1 cellular context compared by ENCODE assay signal in the genomic region with DNA sequence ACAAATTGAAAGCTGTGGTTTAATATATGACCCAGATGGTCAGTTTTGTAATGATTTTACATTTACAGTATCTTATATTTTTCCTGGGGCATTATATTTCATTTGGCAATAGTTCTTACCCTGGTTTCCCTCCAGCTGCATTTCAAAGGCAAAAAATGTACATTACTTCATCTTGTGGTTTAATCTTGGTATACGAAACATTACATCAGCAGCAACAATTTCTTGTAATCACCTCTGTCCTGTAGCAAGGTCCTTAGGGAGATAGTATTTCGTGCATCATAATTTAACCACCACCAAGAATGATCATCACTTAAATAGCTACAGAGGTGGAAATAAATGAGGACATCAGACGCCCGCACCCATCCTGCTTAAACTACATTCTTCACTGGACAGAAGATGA.
TF ChIP-seq lines count a peak whose summit lies in the region.

No MANE protein-coding gene starts in this region.

TF ChIP-seq in HEK293, 187 proteins besides CTCF, POLR2A, EP300 and RAD21 (continued from another document and continues in another):
- TF ChIP-seq, protein P1, sequence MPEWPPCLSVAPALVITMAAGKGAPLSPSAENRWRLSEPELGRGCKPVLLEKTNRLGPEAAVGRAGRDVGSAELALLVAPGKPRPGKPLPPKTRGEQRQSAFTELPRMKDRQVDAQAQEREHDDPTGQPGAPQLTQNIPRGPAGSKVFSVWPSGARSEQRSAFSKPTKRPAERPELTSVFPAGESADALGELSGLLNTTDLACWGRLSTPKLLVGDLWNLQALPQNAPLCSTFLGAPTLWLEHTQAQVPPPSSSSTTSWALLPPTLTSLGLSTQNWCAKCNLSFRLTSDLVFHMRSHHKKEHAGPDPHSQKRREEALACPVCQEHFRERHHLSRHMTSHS (tag by site-specific recombination; IDR thresholded peaks at IDR 0.05): no peak
- TF ChIP-seq ZNF121 (tag by site-specific recombination; IDR thresholded peaks at IDR 0.05) (no peak), YY2 (tag by site-specific recombination; IDR thresholded peaks at IDR 0.05) (no peak), PRDM1 (tag by site-specific recombination; IDR thresholded peaks at IDR 0.05) (no peak), HIC1 (tag by site-specific recombination; IDR thresholded peaks at IDR 0.05) (peak; percentile 59; the same call in 1 of the 2 replicates), ZNF571 (tag by site-specific recombination; IDR thresholded peaks at IDR 0.05) (no peak), ZNF837 (tag by site-specific recombination; IDR thresholded peaks at IDR 0.05) (no peak), SP2 (tag by site-specific recombination; IDR thresholded peaks at IDR 0.05) (0 out of 2 replicates have a peak, but pooled peaks have one; percentile 9), ZNF670 (tag by site-specific recombination; IDR thresholded peaks at IDR 0.05; ENCODE audit: low read depth) (no peak), ZBTB26 (tag by site-specific recombination; optimal IDR thresholded peaks at IDR 0.05) (no peak), ZNF416 (tag by site-specific recombination; IDR thresholded peaks at IDR 0.05) (no peak), ZNF302 (tag by site-specific recombination; IDR thresholded peaks at IDR 0.05; ENCODE audit: low read depth) (no peak), ZNF768 (tag by site-specific recombination; IDR thresholded peaks at IDR 0.05) (no peak), ATF2 (tag by site-specific recombination; IDR thresholded peaks at IDR 0.05; ENCODE audit: low read depth) (peak; percentile 87), ZNF658 (tag by site-specific recombination; IDR thresholded peaks at IDR 0.05) (no peak), ZNF792 (tag by site-specific recombination; IDR thresholded peaks at IDR 0.05) (no peak), ZNF785 (tag by site-specific recombination; IDR thresholded peaks at IDR 0.05) (no peak), ZNF518A (tag by site-specific recombination; conservative IDR thresholded peaks at IDR 0.05; ENCODE audit: low read depth) (peak; percentile 48; the same call in 1 of the 2 replicates), ZNF239 (tag by site-specific recombination; IDR thresholded peaks at IDR 0.05) (no peak), ZNF350 (tag by site-specific recombination; IDR thresholded peaks at IDR 0.05) (no peak), SP3 (tag by site-specific recombination; IDR thresholded peaks at IDR 0.05) (no peak), IKZF3 (tag by site-specific recombination; IDR thresholded peaks at IDR 0.05) (peak; percentile 79)
- TF ChIP-seq, protein P2, sequence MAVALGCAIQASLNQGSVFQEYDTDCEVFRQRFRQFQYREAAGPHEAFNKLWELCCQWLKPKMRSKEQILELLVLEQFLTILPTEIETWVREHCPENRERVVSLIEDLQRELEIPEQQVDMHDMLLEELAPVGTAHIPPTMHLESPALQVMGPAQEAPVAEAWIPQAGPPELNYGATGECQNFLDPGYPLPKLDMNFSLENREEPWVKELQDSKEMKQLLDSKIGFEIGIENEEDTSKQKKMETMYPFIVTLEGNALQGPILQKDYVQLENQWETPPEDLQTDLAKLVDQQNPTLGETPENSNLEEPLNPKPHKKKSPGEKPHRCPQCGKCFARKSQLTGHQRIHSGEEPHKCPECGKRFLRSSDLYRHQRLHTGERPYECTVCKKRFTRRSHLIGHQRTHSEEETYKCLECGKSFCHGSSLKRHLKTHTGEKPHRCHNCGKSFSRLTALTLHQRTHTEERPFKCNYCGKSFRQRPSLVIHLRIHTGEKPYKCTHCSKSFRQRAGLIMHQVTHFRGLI (tag by site-specific recombination; IDR thresholded peaks at IDR 0.05): no peak
- TF ChIP-seq, protein P3, sequence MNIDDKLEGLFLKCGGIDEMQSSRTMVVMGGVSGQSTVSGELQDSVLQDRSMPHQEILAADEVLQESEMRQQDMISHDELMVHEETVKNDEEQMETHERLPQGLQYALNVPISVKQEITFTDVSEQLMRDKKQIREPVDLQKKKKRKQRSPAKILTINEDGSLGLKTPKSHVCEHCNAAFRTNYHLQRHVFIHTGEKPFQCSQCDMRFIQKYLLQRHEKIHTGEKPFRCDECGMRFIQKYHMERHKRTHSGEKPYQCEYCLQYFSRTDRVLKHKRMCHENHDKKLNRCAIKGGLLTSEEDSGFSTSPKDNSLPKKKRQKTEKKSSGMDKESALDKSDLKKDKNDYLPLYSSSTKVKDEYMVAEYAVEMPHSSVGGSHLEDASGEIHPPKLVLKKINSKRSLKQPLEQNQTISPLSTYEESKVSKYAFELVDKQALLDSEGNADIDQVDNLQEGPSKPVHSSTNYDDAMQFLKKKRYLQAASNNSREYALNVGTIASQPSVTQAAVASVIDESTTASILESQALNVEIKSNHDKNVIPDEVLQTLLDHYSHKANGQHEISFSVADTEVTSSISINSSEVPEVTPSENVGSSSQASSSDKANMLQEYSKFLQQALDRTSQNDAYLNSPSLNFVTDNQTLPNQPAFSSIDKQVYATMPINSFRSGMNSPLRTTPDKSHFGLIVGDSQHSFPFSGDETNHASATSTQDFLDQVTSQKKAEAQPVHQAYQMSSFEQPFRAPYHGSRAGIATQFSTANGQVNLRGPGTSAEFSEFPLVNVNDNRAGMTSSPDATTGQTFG (tag by site-specific recombination; IDR thresholded peaks at IDR 0.05; ENCODE audit: borderline replicate concordance): no peak
- TF ChIP-seq, protein P4, sequence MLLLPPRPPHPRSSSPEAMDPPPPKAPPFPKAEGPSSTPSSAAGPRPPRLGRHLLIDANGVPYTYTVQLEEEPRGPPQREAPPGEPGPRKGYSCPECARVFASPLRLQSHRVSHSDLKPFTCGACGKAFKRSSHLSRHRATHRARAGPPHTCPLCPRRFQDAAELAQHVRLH (tag by site-specific recombination; IDR thresholded peaks at IDR 0.05): 0 out of 2 replicates have a peak, but pooled peaks have one; percentile 36
- TF ChIP-seq, protein P5, sequence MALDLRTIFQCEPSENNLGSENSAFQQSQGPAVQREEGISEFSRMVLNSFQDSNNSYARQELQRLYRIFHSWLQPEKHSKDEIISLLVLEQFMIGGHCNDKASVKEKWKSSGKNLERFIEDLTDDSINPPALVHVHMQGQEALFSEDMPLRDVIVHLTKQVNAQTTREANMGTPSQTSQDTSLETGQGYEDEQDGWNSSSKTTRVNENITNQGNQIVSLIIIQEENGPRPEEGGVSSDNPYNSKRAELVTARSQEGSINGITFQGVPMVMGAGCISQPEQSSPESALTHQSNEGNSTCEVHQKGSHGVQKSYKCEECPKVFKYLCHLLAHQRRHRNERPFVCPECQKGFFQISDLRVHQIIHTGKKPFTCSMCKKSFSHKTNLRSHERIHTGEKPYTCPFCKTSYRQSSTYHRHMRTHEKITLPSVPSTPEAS (tag by site-specific recombination; IDR thresholded peaks at IDR 0.05): no peak
- TF ChIP-seq, protein P6, sequence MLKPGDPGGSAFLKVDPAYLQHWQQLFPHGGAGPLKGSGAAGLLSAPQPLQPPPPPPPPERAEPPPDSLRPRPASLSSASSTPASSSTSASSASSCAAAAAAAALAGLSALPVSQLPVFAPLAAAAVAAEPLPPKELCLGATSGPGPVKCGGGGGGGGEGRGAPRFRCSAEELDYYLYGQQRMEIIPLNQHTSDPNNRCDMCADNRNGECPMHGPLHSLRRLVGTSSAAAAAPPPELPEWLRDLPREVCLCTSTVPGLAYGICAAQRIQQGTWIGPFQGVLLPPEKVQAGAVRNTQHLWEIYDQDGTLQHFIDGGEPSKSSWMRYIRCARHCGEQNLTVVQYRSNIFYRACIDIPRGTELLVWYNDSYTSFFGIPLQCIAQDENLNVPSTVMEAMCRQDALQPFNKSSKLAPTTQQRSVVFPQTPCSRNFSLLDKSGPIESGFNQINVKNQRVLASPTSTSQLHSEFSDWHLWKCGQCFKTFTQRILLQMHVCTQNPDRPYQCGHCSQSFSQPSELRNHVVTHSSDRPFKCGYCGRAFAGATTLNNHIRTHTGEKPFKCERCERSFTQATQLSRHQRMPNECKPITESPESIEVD (tag by site-specific recombination; IDR thresholded peaks at IDR 0.05): peak; percentile 98
- TF ChIP-seq, protein P7, sequence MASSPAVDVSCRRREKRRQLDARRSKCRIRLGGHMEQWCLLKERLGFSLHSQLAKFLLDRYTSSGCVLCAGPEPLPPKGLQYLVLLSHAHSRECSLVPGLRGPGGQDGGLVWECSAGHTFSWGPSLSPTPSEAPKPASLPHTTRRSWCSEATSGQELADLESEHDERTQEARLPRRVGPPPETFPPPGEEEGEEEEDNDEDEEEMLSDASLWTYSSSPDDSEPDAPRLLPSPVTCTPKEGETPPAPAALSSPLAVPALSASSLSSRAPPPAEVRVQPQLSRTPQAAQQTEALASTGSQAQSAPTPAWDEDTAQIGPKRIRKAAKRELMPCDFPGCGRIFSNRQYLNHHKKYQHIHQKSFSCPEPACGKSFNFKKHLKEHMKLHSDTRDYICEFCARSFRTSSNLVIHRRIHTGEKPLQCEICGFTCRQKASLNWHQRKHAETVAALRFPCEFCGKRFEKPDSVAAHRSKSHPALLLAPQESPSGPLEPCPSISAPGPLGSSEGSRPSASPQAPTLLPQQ (tag by site-specific recombination; IDR thresholded peaks at IDR 0.05): peak; percentile 83
